ENCODE assay signal across 11 cellular contexts in genomic region chr22:23163665-23164064, GRCh38. TPM values are rescaled to one million over a fixed set of nuclear protein-coding genes. Genes with fewer than 3 reads are reported as not detected.
DNase-seq lines count a peak whose midpoint lies in the region; ATAC-seq and TF ChIP-seq lines count a peak whose summit lies in the region.
"Had no signal": no experiment of that assay in that cellular context is flagged by ENCODE, and none has a peak within 500 bp of the region (broad histone marks: within the 10 kb centered on the region; RNA-seq: fewer than 3 reads in every experiment).

No MANE protein-coding gene starts in this region.

- H3K9me3 ChIP-seq in left ventricle myocardium inferior (replicated peaks) (no peaks in the 10 kb centered on the region), stomach smooth muscle (ENCODE audit: control insufficient read depth in 2 of 2, low read length in 2 of 2) (no peaks in the 10 kb centered on the region)
- H3K9me3 ChIP-seq: pancreas had no signal

- no peak overlapping the region for H3K4me3 Mint-ChIP-seq in activated CD8-positive, alpha-beta T cell treated with anti-CD3 and anti-CD28 coated beads, Interleukin-2, amount 10 ng/mL, durations not matched to agents 7 days and 5 days
- H3K4me3 Mint-ChIP-seq: activated CD4-positive, alpha-beta T cell treated with anti-CD3 and anti-CD28 coated beads for 36 hours; activated naive CD8-positive, alpha-beta T cell had no signal

- H3K9ac ChIP-seq in stomach smooth muscle (ENCODE audit: low read length in 2 of 2): no peak overlapping the region

- CTCF ChIA-PET in activated CD8-positive, alpha-beta T cell treated with anti-CD3 and anti-CD28 coated beads, Interleukin-2, amount 10 ng/mL, durations not matched to agents 7 days and 5 days (lab: Charles Lee): interaction anchor here (0.9 to 1.3 kb wide), 5 partner anchors 10 to 391 kb away, joined by 4 to 5 read pairs (median 4); partner anchors contain the start of gene RAB36

- H3K27me3 Mint-ChIP-seq in activated CD8-positive, alpha-beta T cell treated with anti-CD3 and anti-CD28 coated beads, Interleukin-2, amount 10 ng/mL, durations not matched to agents 7 days and 5 days (ENCODE audit: low read depth): peaks cover 3% of the 10 kb centered on the region
- H3K27me3 Mint-ChIP-seq: activated CD4-positive, alpha-beta T cell treated with anti-CD3 and anti-CD28 coated beads for 36 hours; activated naive CD8-positive, alpha-beta T cell had no signal

- H3K4me1 Mint-ChIP-seq in activated CD8-positive, alpha-beta T cell treated with anti-CD3 and anti-CD28 coated beads, Interleukin-2, amount 10 ng/mL, durations not matched to agents 7 days and 5 days (ENCODE audit: low read depth): no peaks in the 10 kb centered on the region
- H3K4me1 Mint-ChIP-seq: activated CD4-positive, alpha-beta T cell treated with anti-CD3 and anti-CD28 coated beads for 36 hours had no signal

- no peak overlapping the region for H3K27ac Mint-ChIP-seq in activated CD8-positive, alpha-beta T cell treated with anti-CD3 and anti-CD28 coated beads, Interleukin-2, amount 10 ng/mL, durations not matched to agents 7 days and 5 days
- H3K27ac Mint-ChIP-seq: activated CD4-positive, alpha-beta T cell treated with anti-CD3 and anti-CD28 coated beads for 36 hours; activated naive CD8-positive, alpha-beta T cell had no signal

- DNase-seq in NCI-H2029 (lab: John Stamatoyannopoulos, UW) (peak; percentile 47), left ventricle myocardium inferior (peak; percentile 50), mesenteric fat pad (ENCODE audit: low spot score) (no peak), NCI-H2081 treated with DMSO at 0.1 percent for 48 hours (lab: John Stamatoyannopoulos, UW) (no peak)
- no peak for DNase-seq in activated CD8-positive, alpha-beta T cell treated with anti-CD3 and anti-CD28 coated beads, Interleukin-2, amount 10 ng/mL, durations not matched to agents 7 days and 5 days
- DNase-seq: activated CD4-positive, alpha-beta T cell treated with anti-CD3 and anti-CD28 coated beads for 36 hours; NCI-H524 treated with DMSO at 0.1 percent for 48 hours; pancreas had no signal

- no peak for TF ChIP-seq CTCF in left ventricle myocardium inferior (IDR thresholded peaks at IDR 0.05; ENCODE audit: borderline replicate concordance)

- no peaks in the 10 kb centered on the region for H3K9me3 Mint-ChIP-seq in activated CD8-positive, alpha-beta T cell treated with anti-CD3 and anti-CD28 coated beads, Interleukin-2, amount 10 ng/mL, durations not matched to agents 7 days and 5 days (ENCODE audit: insufficient read depth)

- no peaks in the 10 kb centered on the region for H3K36me3 ChIP-seq in left ventricle myocardium inferior
- H3K36me3 ChIP-seq in stomach smooth muscle (ENCODE audit: control insufficient read depth in 2 of 2, insufficient read depth in 2 of 2, low read length in 2 of 2): peaks cover 0 to 5% of the 10 kb centered on the region in 2 donors
- H3K36me3 ChIP-seq: pancreas had no signal

- H3K4me1 ChIP-seq in left ventricle myocardium inferior (no peaks in the 10 kb centered on the region), stomach smooth muscle (ENCODE audit: control insufficient read depth, insufficient read depth, low read length) (peaks cover 13% of the 10 kb centered on the region)
- H3K4me1 ChIP-seq: pancreas had no signal

- no peak for ATAC-seq in activated CD8-positive, alpha-beta T cell treated with anti-CD3 and anti-CD28 coated beads, Interleukin-2, amount 10 ng/mL, durations not matched to agents 7 days and 5 days
- ATAC-seq: activated CD4-positive, alpha-beta T cell treated with anti-CD3 and anti-CD28 coated beads for 36 hours had no signal

- no peaks in the 10 kb centered on the region for H3K36me3 Mint-ChIP-seq in activated CD8-positive, alpha-beta T cell treated with anti-CD3 and anti-CD28 coated beads, Interleukin-2, amount 10 ng/mL, durations not matched to agents 7 days and 5 days (ENCODE audit: low read depth)
- H3K36me3 Mint-ChIP-seq: activated naive CD8-positive, alpha-beta T cell had no signal

- no peaks in the 10 kb centered on the region for H3K27me3 ChIP-seq in left ventricle myocardium inferior (ENCODE audit: low read depth)
- H3K27me3 ChIP-seq in stomach smooth muscle (ENCODE audit: control insufficient read depth in 1 of 2, insufficient read depth in 2 of 2, low read length in 2 of 2): no peaks in the 10 kb centered on the region
- H3K27me3 ChIP-seq: pancreas had no signal

- H3K4me3 ChIP-seq in left ventricle myocardium inferior (no peak overlapping the region), stomach smooth muscle (ENCODE audit: low read length in 2 of 2) (no peak overlapping the region)
- H3K4me3 ChIP-seq: pancreas had no signal

- POLR2A ChIA-PET in activated CD8-positive, alpha-beta T cell treated with anti-CD3 and anti-CD28 coated beads, Interleukin-2, amount 10 ng/mL, durations not matched to agents 7 days and 5 days (lab: Charles Lee): interaction anchor here (1.2 to 1.4 kb wide), 2 partner anchors 17 to 24 kb away, joined by 3 to 4 read pairs; partner anchors contain the start of gene BCR

- no peak overlapping the region for H3K27ac ChIP-seq in left ventricle myocardium inferior (replicated peaks)
- peak overlapping the region; percentile 24 for H3K27ac ChIP-seq in stomach smooth muscle (ENCODE audit: low read length)
- H3K27ac ChIP-seq: pancreas had no signal

- intact Hi-C loops in left ventricle myocardium inferior (cut with micrococcal nuclease): no loop called here

RNA-seq across cellular contexts. Expression of gene BCR, which starts 16.6 kb away (rescaled TPM):
- total RNA-seq in left ventricle myocardium inferior (26.7 TPM), mesenteric fat pad (98.1 TPM)
- total RNA-seq in activated CD8-positive, alpha-beta T cell treated with anti-CD3 and anti-CD28 coated beads, Interleukin-2, amount 10 ng/mL, durations not matched to agents 7 days and 5 days: 10 to 100 TPM; 31.1 to 31.9 TPM

RNA-seq across cellular contexts. Expression of gene RAB36, which starts 18.4 kb away (rescaled TPM):
- total RNA-seq in left ventricle myocardium inferior: 0.47 TPM
- 3.2 TPM for total RNA-seq in mesenteric fat pad
- 1 to 10 TPM in 1 of 2 experiments, under 1 TPM in 1; 0.79 to 1.0 TPM for total RNA-seq in activated CD8-positive, alpha-beta T cell treated with anti-CD3 and anti-CD28 coated beads, Interleukin-2, amount 10 ng/mL, durations not matched to agents 7 days and 5 days

RNA-seq across cellular contexts. Expression of gene RSPH14, which starts 21.9 kb away (rescaled TPM):
- total RNA-seq in left ventricle myocardium inferior (not detected), mesenteric fat pad (not detected)
- under 1 TPM; 0.21 to 0.31 TPM for total RNA-seq in activated CD8-positive, alpha-beta T cell treated with anti-CD3 and anti-CD28 coated beads, Interleukin-2, amount 10 ng/mL, durations not matched to agents 7 days and 5 days
- total RNA-seq: SK-MEL-5 had no signal

Comparison
In these comparisons a context has a peak if more than half of its experiments do, and no peak if none do; other contexts are left out.
1. DNase-seq: peak in NCI-H2029 (single experiment) and left ventricle myocardium inferior (single experiment); none in mesenteric fat pad (single experiment), activated CD8-positive, alpha-beta T cell treated with anti-CD3 and anti-CD28 coated beads, Interleukin-2, amount 10 ng/mL, durations not matched to agents 7 days and 5 days (single experiment) and NCI-H2081 treated with DMSO at 0.1 percent for 48 hours (single experiment).